1 cellular context compared by ENCODE assay signal in genomic region chr5:14237313-14238086, GRCh38.
TF ChIP-seq lines count a peak whose summit lies in the region.

No MANE protein-coding gene starts in this region.

TF ChIP-seq in HepG2, 621 proteins besides CTCF, POLR2A, EP300 and RAD21 (continued from another document):
- TF ChIP-seq AKNA (CRISPR knock-in tag; IDR thresholded peaks at IDR 0.05; ENCODE audit: borderline replicate concordance) (no peak), ZNF766 (CRISPR knock-in tag; IDR thresholded peaks at IDR 0.05; ENCODE audit: borderline replicate concordance) (no peak), MAFF (IDR thresholded peaks at IDR 0.05; ENCODE audit: low read depth, low read length) (peak; percentile 97), RFX1 (IDR thresholded peaks at IDR 0.05) (no peak), ZNF20 (CRISPR knock-in tag; IDR thresholded peaks at IDR 0.05) (no peak), ATF4 (CRISPR knock-in tag; IDR thresholded peaks at IDR 0.05) (no peak)
